15 cellular contexts compared by ENCODE assay signal in genomic region chr13:90594694-90595093, GRCh38.
A peak's percentile ranks its signal among the peaks of the same experiment; 100 is the strongest.
DNase-seq lines count a peak whose midpoint lies in the region; ATAC-seq and TF ChIP-seq lines count a peak whose summit lies in the region.
"Had no signal": no experiment of that assay in that cellular context is flagged by ENCODE, and none has a peak within 500 bp of the region (broad histone marks: within the 10 kb centered on the region; RNA-seq: fewer than 3 reads in every experiment).

No MANE protein-coding gene starts in this region.

- intact Hi-C loops in activated CD4-positive, alpha-beta T cell treated with anti-CD3 and anti-CD28 coated beads for 36 hours (cut with DNase I, micrococcal nuclease), result no loop called here
- intact Hi-C loops in testis (cut with DNase I; ENCODE audit: low total_unique reads), result no loop called here

- no peak overlapping the region for H2AK5ac ChIP-seq in mesendoderm (ENCODE audit: low read length)

- no peaks in the 10 kb centered on the region for H3K36me3 Mint-ChIP-seq in activated CD4-positive, alpha-beta T cell treated with anti-CD3 and anti-CD28 coated beads for 36 hours (ENCODE audit: low read depth)
- H3K36me3 Mint-ChIP-seq: CD4-positive, alpha-beta memory T cell; mesothelial cell of epicardium had no signal

- H3K9me3 Mint-ChIP-seq in activated CD4-positive, alpha-beta T cell treated with anti-CD3 and anti-CD28 coated beads for 36 hours (ENCODE audit: low read depth), result peaks cover 6% of the 10 kb centered on the region

- no peak overlapping the region for H2BK5ac ChIP-seq in mesendoderm (ENCODE audit: low read length)

- H2BK120ac ChIP-seq in mesendoderm (ENCODE audit: low read depth, low read length), result no peak overlapping the region

- no peak overlapping the region for H4K8ac ChIP-seq in mesendoderm (ENCODE audit: low read depth, low read length)

- H3K27me3 ChIP-seq in mesendoderm (ENCODE audit: insufficient read depth, low read length, poor library complexity) (no peaks in the 10 kb centered on the region), testis (no peaks in the 10 kb centered on the region)

- H3K56ac ChIP-seq in mesendoderm (ENCODE audit: low read length), result no peak overlapping the region

- H3K4me1 Mint-ChIP-seq in activated CD4-positive, alpha-beta T cell treated with anti-CD3 and anti-CD28 coated beads for 36 hours, result no peaks in the 10 kb centered on the region
- H3K4me1 Mint-ChIP-seq: CD4-positive, alpha-beta memory T cell had no signal

- no peak overlapping the region for H3K18ac ChIP-seq in mesendoderm (ENCODE audit: low read length)

- TF ChIP-seq CTCF in cardiac fibroblast (IDR thresholded peaks at IDR 0.05; ENCODE audit: low read depth, low read length), result no peak
- TF ChIP-seq CTCF in testis (IDR thresholded peaks at IDR 0.05), result no peak

- H3K4me3 ChIP-seq in cardiac fibroblast (replicated peaks in 1 of 2; ENCODE audit: low read depth in 2 of 2, low read length in 2 of 2), result no peak overlapping the region
- H3K4me3 ChIP-seq in mesendoderm (ENCODE audit: low read length), result no peak overlapping the region
- H3K4me3 ChIP-seq in testis, result no peak overlapping the region

- POLR2A ChIA-PET in activated CD4-positive, alpha-beta T cell treated with anti-CD3 and anti-CD28 coated beads for 36 hours (lab: Charles Lee), result no interaction called here

- no peak overlapping the region for H3K4ac ChIP-seq in mesendoderm (ENCODE audit: low read depth, low read length)

- H3K9ac ChIP-seq in mesendoderm (ENCODE audit: low read length), result no peak overlapping the region

- no CpG with 5 or more reads among the region's 1 CpG for whole genome bisulfite sequencing in mesendoderm (ENCODE audit: extremely low coverage, insufficient coverage, low lambda C conversion rate)
- WGBS in testis, 2 donors, result 88 to 94% methylated on average over 1 of the region's 1 CpG

- ATAC-seq in HG02973 (IDR thresholded peaks at IDR 0.05; ENCODE audit: unreplicated experiment), result no peak
- no peak for ATAC-seq in activated CD4-positive, alpha-beta T cell treated with anti-CD3 and anti-CD28 coated beads for 36 hours

- H2BK15ac ChIP-seq in mesendoderm (replicated peaks; ENCODE audit: low read depth), result peak overlapping the region; percentile 45

- H3K23ac ChIP-seq in mesendoderm (ENCODE audit: low read length), result no peak overlapping the region

- H3K4me3 Mint-ChIP-seq in activated CD4-positive, alpha-beta T cell treated with anti-CD3 and anti-CD28 coated beads for 36 hours, result no peak overlapping the region
- H3K4me3 Mint-ChIP-seq: CD4-positive, alpha-beta memory T cell; mesothelial cell of epicardium had no signal

- no peaks in the 10 kb centered on the region for H3K79me1 ChIP-seq in mesendoderm (ENCODE audit: low read length)

- peak; percentile 23 for DNase-seq in H4 (ENCODE audit: low spot score)
- DNase-seq in LoVo (ENCODE audit: low spot score), result peak; percentile 27
- DNase-seq in cardiac fibroblast (ENCODE audit: low read depth in 2 of 2), result peak; percentile 51 to 83
- peak; percentile 60 for DNase-seq in mesendoderm
- DNase-seq in activated CD4-positive, alpha-beta T cell treated with anti-CD3 and anti-CD28 coated beads for 36 hours, result no peak
- DNase-seq in testis, result no peak
- DNase-seq in NCI-H1417 treated with DMSO at 0.1 percent for 48 hours (lab: John Stamatoyannopoulos, UW), result no peak
- DNase-seq: activated naive CD4-positive, alpha-beta T cell treated with anti-CD3 and anti-CD28 coated beads, Interleukin-2, amount 50 U/mL, for 16 hours; CD4-positive, alpha-beta memory T cell; cerebellar nuclear complex; GF-D8; KG1; NCI-H1930 had no signal

- CTCF ChIA-PET in activated CD4-positive, alpha-beta T cell treated with anti-CD3 and anti-CD28 coated beads for 36 hours (lab: Charles Lee), result no interaction called here

- H3K4me1 ChIP-seq in mesendoderm (ENCODE audit: control insufficient read depth, low read depth, low read length) (no peaks in the 10 kb centered on the region), testis (no peaks in the 10 kb centered on the region)

- H3K36me3 ChIP-seq in mesendoderm (ENCODE audit: control insufficient read depth, insufficient read depth, low read length) (no peaks in the 10 kb centered on the region), testis (ENCODE audit: low read depth, missing control alignments) (no peaks in the 10 kb centered on the region)

- no peaks in the 10 kb centered on the region for H3K79me2 ChIP-seq in mesendoderm (ENCODE audit: control insufficient read depth, insufficient read depth, low read length)

- H4K5ac ChIP-seq in mesendoderm (ENCODE audit: low read length), result no peak overlapping the region

- no peaks in the 10 kb centered on the region for H3K27me3 Mint-ChIP-seq in activated CD4-positive, alpha-beta T cell treated with anti-CD3 and anti-CD28 coated beads for 36 hours
- H3K27me3 Mint-ChIP-seq: CD4-positive, alpha-beta memory T cell had no signal

- no peak overlapping the region for H3K4me2 ChIP-seq in mesendoderm (ENCODE audit: low read length)

- no peak for TF ChIP-seq POLR2A in testis (IDR thresholded peaks at IDR 0.05)

- no peak overlapping the region for H3K27ac ChIP-seq in mesendoderm (ENCODE audit: low read depth, low read length)
- no peak overlapping the region for H3K27ac ChIP-seq in testis

- no peaks in the 10 kb centered on the region for H3K9me3 ChIP-seq in testis

- no peak overlapping the region for H3K27ac Mint-ChIP-seq in activated CD4-positive, alpha-beta T cell treated with anti-CD3 and anti-CD28 coated beads for 36 hours
- H3K27ac Mint-ChIP-seq: CD4-positive, alpha-beta memory T cell; mesothelial cell of epicardium had no signal

Comparison
In these comparisons a context has a peak if more than half of its experiments do, and no peak if none do; other contexts are left out.
1. DNase-seq: peak in H4 (single experiment), LoVo (single experiment), cardiac fibroblast (2 of 2) and mesendoderm (single experiment); none in activated CD4-positive, alpha-beta T cell treated with anti-CD3 and anti-CD28 coated beads for 36 hours (single experiment), testis (single experiment) and NCI-H1417 treated with DMSO at 0.1 percent for 48 hours (single experiment).